Comparison of ENCODE assay signal across 1 cellular context in genomic region chr19:47790398-47790814, GRCh38.
TF ChIP-seq lines count a peak whose summit lies in the region.

No MANE protein-coding gene starts in this region.

TF ChIP-seq in GM23338, 12 proteins besides CTCF, POLR2A, EP300 and RAD21 (continued from another document):
- TF ChIP-seq ETS1 (IDR thresholded peaks at IDR 0.05), result no peak
- no peak for TF ChIP-seq STAT1 (IDR thresholded peaks at IDR 0.05; ENCODE audit: unreplicated experiment)
- TF ChIP-seq EZH2phosphoT487 (IDR thresholded peaks at IDR 0.05; ENCODE audit: unreplicated experiment), result no peak
- TF ChIP-seq EZH2 (IDR thresholded peaks at IDR 0.05; ENCODE audit: low read depth, unreplicated experiment), result no peak
- no peak for TF ChIP-seq ZNF114 (CRISPR knock-in tag; IDR thresholded peaks at IDR 0.05)
- TF ChIP-seq CREB1 (CRISPR knock-in tag; IDR thresholded peaks at IDR 0.05; ENCODE audit: low read depth), result no peak
- no peak for TF ChIP-seq POLR2AphosphoS5 (IDR thresholded peaks at IDR 0.05; ENCODE audit: low read depth)
- no peak for TF ChIP-seq JUNB (IDR thresholded peaks at IDR 0.05; ENCODE audit: unreplicated experiment)
